In genomic region chr11:102384419-102385052, GRCh38 we compare ENCODE assay signal across 1 cellular context.
TF ChIP-seq lines count a peak whose summit lies in the region.

No MANE protein-coding gene starts in this region.

TF ChIP-seq in GM23338, 12 proteins besides CTCF, POLR2A, EP300 and RAD21 (continued from another document):
- no peak for TF ChIP-seq REST (IDR thresholded peaks at IDR 0.05; ENCODE audit: unreplicated experiment)
- TF ChIP-seq ZNF331 (CRISPR knock-in tag; IDR thresholded peaks at IDR 0.05; ENCODE audit: low read depth): no peak
- TF ChIP-seq STAT1 (IDR thresholded peaks at IDR 0.05; ENCODE audit: unreplicated experiment): no peak
- no peak for TF ChIP-seq NANOG (IDR thresholded peaks at IDR 0.05; ENCODE audit: borderline replicate concordance)
- TF ChIP-seq POLR2AphosphoS5 (IDR thresholded peaks at IDR 0.05; ENCODE audit: low read depth): no peak
- no peak for TF ChIP-seq ETS1 (IDR thresholded peaks at IDR 0.05)
